ENCODE assay signal across 9 cellular contexts in genomic region chr13:77429320-77430142, GRCh38.
DNase-seq lines count a peak whose midpoint lies in the region; ATAC-seq and TF ChIP-seq lines count a peak whose summit lies in the region.
"Had no signal": no experiment of that assay in that cellular context is flagged by ENCODE, and none has a peak within 500 bp of the region (broad histone marks: within the 10 kb centered on the region; RNA-seq: fewer than 3 reads in every experiment).

No MANE protein-coding gene starts in this region.

- peak; percentile 79 for ATAC-seq in HG02763 (IDR thresholded peaks at IDR 0.05; ENCODE audit: unreplicated experiment)
- ATAC-seq in PC-3 = peak; percentile 99

- H3F3A ChIP-seq in PC-3 (ENCODE audit: low read length, unreplicated experiment) = no peaks in the 10 kb centered on the region

- POLR2A ChIA-PET in PC-3 (lab: Charles Lee; ENCODE audit: unreplicated experiment) = interaction anchor here (0.6 kb wide), 1 partner anchor 16 kb away, joined by 3 read pairs; no protein-coding TSS in a partner anchor

- CTCF ChIA-PET in PC-3 (lab: Charles Lee) = interaction anchor here (1.0 kb wide), 1 partner anchor 103 kb away, joined by 4 read pairs; the partner anchor contains the start of gene MYCBP2

- H4K20me1 ChIP-seq in PC-3 (ENCODE audit: low read length) = no peaks in the 10 kb centered on the region

- DNase-seq in DMS153 (lab: John Stamatoyannopoulos, UW) (peak; percentile 11), DMS153 treated with DMSO at 0.1 percent for 48 hours (lab: John Stamatoyannopoulos, UW; ENCODE audit: unreplicated experiment) (no peak), PC-3 (peak; percentile 81), HuH-7 (ENCODE audit: low spot score) (no peak), Kasumi-1 (lab: John Stamatoyannopoulos, UW) (no peak)
- peak; percentile 77 for DNase-seq in stimulated activated CD4-positive, alpha-beta T cell treated with anti-CD3 and anti-CD28 coated beads, Interleukin-1b, Interleukin-23, amount 100 ng/mL, for 48 hours
- DNase-seq in effector memory CD4-positive, alpha-beta T cell = no peak

- H2AFZ ChIP-seq in PC-3 (ENCODE audit: low read length) = no peak overlapping the region

- no peak overlapping the region for H3K4me2 ChIP-seq in PC-3 (ENCODE audit: low read length)

- H3K4me1 ChIP-seq in PC-3 (ENCODE audit: insufficient read depth, low read length) = peaks cover 7% of the 10 kb centered on the region
- no peaks in the 10 kb centered on the region for H3K4me1 ChIP-seq in effector memory CD4-positive, alpha-beta T cell (ENCODE audit: control insufficient read depth, insufficient read depth, low read length, poor library complexity, severe bottlenecking)

- H3K27ac ChIP-seq in PC-3 (ENCODE audit: low read length) = peak overlapping the region; percentile 65
- no peak overlapping the region for H3K27ac ChIP-seq in effector memory CD4-positive, alpha-beta T cell (ENCODE audit: insufficient read depth, low read length, poor library complexity, severe bottlenecking)
- H3K27ac ChIP-seq: 22Rv1 had no signal

- no peaks in the 10 kb centered on the region for H3K79me2 ChIP-seq in PC-3 (ENCODE audit: low read length)

- H3K27me3 ChIP-seq in PC-3 (ENCODE audit: low read length) = no peaks in the 10 kb centered on the region
- no peaks in the 10 kb centered on the region for H3K27me3 ChIP-seq in effector memory CD4-positive, alpha-beta T cell (replicated peaks; ENCODE audit: control insufficient read depth, insufficient read depth, low read length, poor library complexity, severe bottlenecking)

- no TSS peak for BruUV-seq in PC-3 (replicated peaks; lab: Mats Ljungman, UMichigan)

- no peaks in the 10 kb centered on the region; the same call in 1 of the 2 replicates for H3K9me3 ChIP-seq in PC-3 (ENCODE audit: low read length)
- no peaks in the 10 kb centered on the region for H3K9me3 ChIP-seq in effector memory CD4-positive, alpha-beta T cell (ENCODE audit: control insufficient read depth, low read length)

- H3K9me2 ChIP-seq in PC-3 (replicated peaks; ENCODE audit: low read length) = no peaks in the 10 kb centered on the region

- H3K9ac ChIP-seq in PC-3 (ENCODE audit: low read length) = peak overlapping the region; percentile 30; the same call in 1 of the 2 replicates

- intact Hi-C loops in PC-3 (cut with micrococcal nuclease) = loop anchor here (1.0 to 5.0 kb wide), 2 partner anchors 9 to 102 kb away; partner anchors contain the start of gene MYCBP2

- H3K36me3 ChIP-seq in PC-3 (ENCODE audit: low read depth, low read length) = no peaks in the 10 kb centered on the region
- H3K36me3 ChIP-seq in effector memory CD4-positive, alpha-beta T cell (ENCODE audit: control insufficient read depth, insufficient read depth, low read length) = no peaks in the 10 kb centered on the region

- no peak for TF ChIP-seq CTCF in PC-3 (conservative IDR thresholded peaks at IDR 0.05; ENCODE audit: low read depth, low read length)

- H3K4me3 ChIP-seq in PC-3 (ENCODE audit: low read length) = no peak overlapping the region
- no peak overlapping the region for H3K4me3 ChIP-seq in effector memory CD4-positive, alpha-beta T cell (ENCODE audit: insufficient read depth, low read depth, low read length, poor library complexity, severe bottlenecking)

Comparison
In these comparisons a context has a peak if more than half of its experiments do, and no peak if none do; other contexts are left out.
1. DNase-seq: peak in DMS153 (single experiment), PC-3 (single experiment) and stimulated activated CD4-positive, alpha-beta T cell treated with anti-CD3 and anti-CD28 coated beads, Interleukin-1b, Interleukin-23, amount 100 ng/mL, for 48 hours (single experiment); none in DMS153 treated with DMSO at 0.1 percent for 48 hours (single experiment), effector memory CD4-positive, alpha-beta T cell (0 of 3), HuH-7 (single experiment) and Kasumi-1 (0 of 2).